ENCODE assay signal across 23 cellular contexts in genomic region chr15:99542828-99543227, GRCh38. TPM values are rescaled to one million over a fixed set of nuclear protein-coding genes. Genes with fewer than 3 reads are reported as not detected.
DNase-seq lines count a peak whose midpoint lies in the region; ATAC-seq, FAIRE-seq and TF ChIP-seq lines count a peak whose summit lies in the region.
"Had no signal": no experiment of that assay in that cellular context is flagged by ENCODE, and none has a peak within 500 bp of the region (broad histone marks: within the 10 kb centered on the region; RNA-seq: fewer than 3 reads in every experiment).

No MANE protein-coding gene starts in this region.

- no peaks in the 10 kb centered on the region for H3K36me3 ChIP-seq in K562 (ENCODE audit: control insufficient read depth, insufficient read depth, low read length)
- H3K36me3 ChIP-seq in fibroblast of lung (ENCODE audit: control insufficient read depth, insufficient read depth, low read length), result no peaks in the 10 kb centered on the region
- no peaks in the 10 kb centered on the region for H3K36me3 ChIP-seq in kidney (ENCODE audit: control insufficient read depth in 1 of 2, insufficient read depth in 2 of 2, low read length in 2 of 2)

- no peak overlapping the region for H2AFZ ChIP-seq in K562 (ENCODE audit: low read depth, low read length)
- no peak overlapping the region for H2AFZ ChIP-seq in fibroblast of lung (ENCODE audit: low read length)

- TF ChIP-seq POLR2A in K562 (conservative IDR thresholded peaks at IDR 0.05), result no peak

- TF ChIP-seq RAD21 in K562 (CRISPR knock-in tag; conservative IDR thresholded peaks at IDR 0.05 in 1 of 2, IDR thresholded peaks at IDR 0.05 in 1 of 2), result no peak

- no peak for ATAC-seq in K562
- ATAC-seq in GM19455 (IDR thresholded peaks at IDR 0.05; ENCODE audit: unreplicated experiment), result no peak
- ATAC-seq in GM18873 (IDR thresholded peaks at IDR 0.05; ENCODE audit: low FRiP score, unreplicated experiment), result no peak
- no peak for ATAC-seq in HG02852 (IDR thresholded peaks at IDR 0.05; ENCODE audit: unreplicated experiment)
- ATAC-seq: CD8-positive, alpha-beta T cell had no signal

- no peaks in the 10 kb centered on the region for H3K9me1 ChIP-seq in K562 (ENCODE audit: control insufficient read depth, insufficient read depth, low read length)

- H3K9me3 ChIP-seq in K562 (replicated peaks; ENCODE audit: control insufficient read depth, insufficient read depth, low read depth, low read length) (no peaks in the 10 kb centered on the region), fibroblast of lung (ENCODE audit: control insufficient read depth, insufficient read depth, low read depth, low read length) (no peaks in the 10 kb centered on the region), kidney (ENCODE audit: control insufficient read depth in 1 of 2, low read length in 2 of 2) (no peaks in the 10 kb centered on the region)
- H3K9me3 ChIP-seq: SK-N-SH had no signal

- POLR2A ChIA-PET in K562 (lab: Yijun Ruan, JAX), result no interaction called here

- no peak for FAIRE-seq in K562 (lab: Jason Lieb, UNC)
- FAIRE-seq in kidney (lab: Jason Lieb, UNC), result no peak
- FAIRE-seq: GM18507 had no signal

- H4K20me1 ChIP-seq in K562 (replicated peaks; ENCODE audit: control insufficient read depth, insufficient read depth, low read length), result no peaks in the 10 kb centered on the region
- H4K20me1 ChIP-seq in fibroblast of lung (ENCODE audit: control insufficient read depth, extremely low read depth, insufficient read depth, low read length), result no peaks in the 10 kb centered on the region

- intact Hi-C loops in K562 (cut with micrococcal nuclease), result no loop called here
- intact Hi-C loops in kidney (cut with DNase I), result no loop called here

- TF ChIP-seq CTCF in K562 (IDR thresholded peaks at IDR 0.05 in 2 of 3, conservative IDR thresholded peaks at IDR 0.05 in 1 of 3; ENCODE audit: insufficient read depth in 2 of 3, low read depth in 1 of 3, low read length in 3 of 3) (no peak), fibroblast of lung (conservative IDR thresholded peaks at IDR 0.05 in 1 of 2, IDR thresholded peaks at IDR 0.05 in 1 of 2; ENCODE audit: low read depth in 1 of 2, low read length in 2 of 2) (no peak), kidney (IDR thresholded peaks at IDR 0.05; ENCODE audit: borderline replicate concordance, extremely low read depth, insufficient read depth) (no peak)

- in situ Hi-C loops in K562 (cut with MboI), result no loop called here

- H3K79me2 ChIP-seq in K562 (ENCODE audit: control insufficient read depth, insufficient read depth, low read length), result no peaks in the 10 kb centered on the region
- no peaks in the 10 kb centered on the region for H3K79me2 ChIP-seq in fibroblast of lung (ENCODE audit: control insufficient read depth, insufficient read depth, low read length)

- H3K27me3 ChIP-seq in K562 (ENCODE audit: control insufficient read depth in 2 of 2, insufficient read depth in 2 of 2, low read length in 2 of 2) (peaks cover 0 to 11% of the 10 kb centered on the region in 2 experiments; a peak in 1 of 5 replicates), fibroblast of lung (ENCODE audit: control insufficient read depth, insufficient read depth, low read length) (no peaks in the 10 kb centered on the region)

- no peak overlapping the region for H3K27ac ChIP-seq in K562 (ENCODE audit: extremely low read depth, low read depth, low read length)
- no peak overlapping the region for H3K27ac ChIP-seq in fibroblast of lung (ENCODE audit: insufficient read depth, low read length)
- H3K27ac ChIP-seq in kidney (ENCODE audit: low read depth in 2 of 2, low read length in 2 of 2), result no peak overlapping the region
- H3K27ac ChIP-seq: RWPE1 had no signal

- H3K4me1 ChIP-seq in K562 (replicated peaks in 1 of 2; ENCODE audit: control insufficient read depth in 2 of 2, insufficient read depth in 2 of 2, low read length in 2 of 2) (no peaks in the 10 kb centered on the region), fibroblast of lung (ENCODE audit: control insufficient read depth, extremely low read depth, insufficient read depth, low read length) (no peaks in the 10 kb centered on the region), kidney (ENCODE audit: control insufficient read depth in 1 of 2, insufficient read depth in 1 of 2, low read depth in 1 of 2, low read length in 2 of 2) (no peaks in the 10 kb centered on the region)

- H3K4me2 ChIP-seq in K562 (ENCODE audit: insufficient read depth, low read length) (no peak overlapping the region), fibroblast of lung (ENCODE audit: extremely low read depth, insufficient read depth, low read length) (peak overlapping the region; percentile 18)
- H3K4me2 ChIP-seq: SK-N-SH had no signal

- DNase-seq in HCEC 1CT (peak; percentile 38), K562 (ENCODE audit: extremely low read depth in 1 of 4, low spot score in 3 of 4) (no peak), fibroblast of lung (ENCODE audit: low read depth in 2 of 2) (peak; percentile 28 to 32), kidney (no peak)
- DNase-seq: AML-193; C1 segment of cervical spinal cord; CD8-positive, alpha-beta T cell; GDM1; KG1; NCI-H1092; NCI-H1436; NCI-H2029; NCI-H2227 treated with DMSO at 0.1 percent for 48 hours; NCI-H510A treated with DMSO at 0.1 percent for 48 hours; NCI-H748 treated with DMSO at 0.1 percent for 48 hours; NK-92 treated with Interleukin-12 subunit alpha and Interleukin-12 subunit beta, amount 100 ng/mL, for 24 hours; SIG-M5; SK-N-SH had no signal

- H3K4me3 ChIP-seq in K562 (no peak overlapping the region), fibroblast of lung (replicated peaks in 1 of 4; ENCODE audit: control extremely low read depth in 1 of 4, insufficient read depth in 1 of 4, low read depth in 3 of 4, low read length in 4 of 4) (no peak overlapping the region), kidney (ENCODE audit: low read length in 2 of 2) (no peak overlapping the region)

- no TSS peak for BruUV-seq in K562 (replicated peaks; lab: Mats Ljungman, UMichigan)

- no peak for TF ChIP-seq EP300 in K562 (IDR thresholded peaks at IDR 0.05; ENCODE audit: low read length)

- H3K9ac ChIP-seq in K562 (ENCODE audit: insufficient read depth in 1 of 2, low read depth in 2 of 2, low read length in 2 of 2) (no peak overlapping the region), fibroblast of lung (ENCODE audit: insufficient read depth, low read length) (no peak overlapping the region), kidney (ENCODE audit: low read length in 2 of 2) (no peak overlapping the region)
- H3K9ac ChIP-seq: SK-N-SH had no signal

- CTCF ChIA-PET in K562 (lab: Yijun Ruan, JAX; ENCODE audit: low intra/inter-chr PET ratio), result no interaction called here

TF ChIP-seq in K562, 482 proteins besides CTCF, POLR2A, EP300 and RAD21:
- TF ChIP-seq ZNF707 (CRISPR knock-in tag; conservative IDR thresholded peaks at IDR 0.05) (no peak), HNRNPK (IDR thresholded peaks at IDR 0.05; ENCODE audit: low read depth, low read length, poor library complexity, severe bottlenecking) (peak; percentile 42), SNRNP70 (optimal IDR thresholded peaks at IDR 0.05; ENCODE audit: low read depth, low read length) (no peak), ZBTB34 (CRISPR knock-in tag; IDR thresholded peaks at IDR 0.05) (no peak)

RNA-seq across cellular contexts. Expression of gene MEF2A, which starts 23.0 kb away (rescaled TPM):
- total RNA-seq in K562 (2011; cell fraction: chromatin; rRNA removed; ENCODE audit: low replicate concordance), result 8.8 and 37.5 TPM in 2 replicates
- total RNA-seq in K562 (2011; cell fraction: nucleolus; rRNA removed), result 4.5 and 5.9 TPM in 2 replicates
- total RNA-seq in K562 (2011; cell fraction: nucleoplasm; rRNA removed), result 6.2 and 9.9 TPM in 2 replicates
- total RNA-seq in K562 (2014; rRNA removed) (7.7 and 7.8 TPM in 2 replicates), K562 (2014; rRNA removed; fragmentation: Illumina TruSeq; extraction: Trizol) (10.6 and 10.7 TPM in 2 replicates), K562 (2015; rRNA removed; fragmentation: Illumina TruSeq; extraction: Trizol) (7.6 and 8.3 TPM in 2 replicates), K562 (2021) (9.6 and 10.9 TPM in 2 replicates), fibroblast of lung (14.9 and 24.6 TPM in 2 replicates), kidney (82.2 TPM)
- polyA plus RNA-seq in K562 (2011; rRNA removed) (8.8 and 9.7 TPM in 2 replicates), K562 (2014; fragmentation: Illumina TruSeq; extraction: Trizol) (8.7 and 9.1 TPM in 2 replicates), K562 (2014; fragmentation: Nextera tagmentation; extraction: Ambion mirVana) (1 to 10 TPM; 1.6 to 2.1 TPM), K562 (2014; rRNA removed) (7.6 and 18.7 TPM in 2 replicates), fibroblast of lung (33.5 and 40.4 TPM in 2 replicates), kidney (ENCODE audit: insufficient read depth, low read depth, low replicate concordance) (20.8 TPM)
- polyA plus RNA-seq in K562 (2011; cell fraction: cytosol; rRNA removed), result 5.3 and 5.4 TPM in 2 replicates
- 14.6 and 15.6 TPM in 2 replicates for polyA plus RNA-seq in K562 (2011; cell fraction: nucleus; rRNA removed)
- 5.6 and 7.3 TPM in 2 replicates for polyA plus RNA-seq in K562 (2012)
- 8.9 and 9.9 TPM in 2 replicates for polyA minus RNA-seq in K562 (2011; rRNA and poly(A)+ RNA removed)
- 5.5 and 6.5 TPM in 2 replicates for polyA minus RNA-seq in K562 (2011; cell fraction: cytosol; rRNA and poly(A)+ RNA removed)
- polyA minus RNA-seq in K562 (2011; cell fraction: nucleus; rRNA and poly(A)+ RNA removed), result 11.2 and 14.4 TPM in 2 replicates
- polyA plus RNA-seq in fibroblast of lung (2012), result 19.0 and 25.5 TPM in 2 replicates
- 22.1 and 26.3 TPM in 2 replicates for polyA minus RNA-seq in fibroblast of lung (ENCODE audit: low replicate concordance)

Comparison
In these comparisons a context has a peak if more than half of its experiments do, and no peak if none do; other contexts are left out.
1. DNase-seq: peak in HCEC 1CT (single experiment) and fibroblast of lung (2 of 2); none in K562 (0 of 4) and kidney (single experiment).